28 cellular contexts compared by ENCODE assay signal in the genomic region with DNA sequence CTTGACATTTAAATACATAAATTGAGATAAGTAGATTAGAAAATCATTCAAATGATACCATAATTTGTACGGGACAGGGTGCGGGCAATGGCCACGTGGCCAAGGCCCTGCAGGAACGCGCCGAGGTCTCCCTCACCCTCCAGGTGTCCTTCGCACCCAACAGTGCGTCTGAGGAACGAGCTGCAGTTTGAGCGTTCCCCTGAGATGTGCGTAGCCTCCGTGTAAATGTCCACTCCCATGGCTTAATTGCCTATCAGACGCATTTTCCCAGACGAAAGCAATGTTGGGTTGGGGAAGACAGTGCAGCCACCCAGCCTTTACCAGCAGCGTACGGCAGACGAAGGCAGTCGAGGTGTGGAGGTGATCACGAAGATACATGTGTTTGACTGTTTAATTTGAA. TPM values are rescaled to one million over a fixed set of nuclear protein-coding genes. Genes with fewer than 3 reads are reported as not detected.
DNase-seq lines count a peak whose midpoint lies in the region; ATAC-seq and TF ChIP-seq lines count a peak whose summit lies in the region.
"Had no signal": no experiment of that assay in that cellular context is flagged by ENCODE, and none has a peak within 500 bp of the region (broad histone marks: within the 10 kb centered on the region; RNA-seq: fewer than 3 reads in every experiment).

No MANE protein-coding gene starts in this region.

- TF ChIP-seq CTCF in heart left ventricle (IDR thresholded peaks at IDR 0.05) = no peak
- TF ChIP-seq CTCF in dorsolateral prefrontal cortex (IDR thresholded peaks at IDR 0.05 in 54 of 56, conservative IDR thresholded peaks at IDR 0.05 in 2 of 56; ENCODE audit: low read depth in 1 of 56, partially characterized antibody in 56 of 56) = no peak

- peaks cover 19% of the 10 kb centered on the region for H3K4me1 Mint-ChIP-seq in stimulated activated memory B cell treated with anti-CD40 and anti-IgM and Interleukin-4, amounts not matched to agents 10 μg/mL and 1 μg/mL and 100 μg/mL, for 72 hours

- TF ChIP-seq POLR2A in heart left ventricle (IDR thresholded peaks at IDR 0.05) = no peak

- H3K9me3 Mint-ChIP-seq in stimulated activated memory B cell treated with anti-CD40 and anti-IgM and Interleukin-4, amounts not matched to agents 10 μg/mL and 1 μg/mL and 100 μg/mL, for 72 hours = no peaks in the 10 kb centered on the region
- H3K9me3 Mint-ChIP-seq: CD8-positive, alpha-beta T cell had no signal

- H3K18ac ChIP-seq in neuronal stem cell (ENCODE audit: low read length) = no peak overlapping the region

- no peak overlapping the region for H3K4me2 ChIP-seq in neuronal stem cell (ENCODE audit: insufficient read depth, low read length, poor library complexity, severe bottlenecking)

- H3K36me3 Mint-ChIP-seq in stimulated activated memory B cell treated with anti-CD40 and anti-IgM and Interleukin-4, amounts not matched to agents 10 μg/mL and 1 μg/mL and 100 μg/mL, for 72 hours = peaks cover 39% of the 10 kb centered on the region

- H3K4me1 ChIP-seq in heart left ventricle (peaks cover 0 to 45% (median 23%) of the 10 kb centered on the region in 12 donors), neuronal stem cell (ENCODE audit: control insufficient read depth in 2 of 2, insufficient read depth in 1 of 2, low read depth in 1 of 2, low read length in 2 of 2) (peaks cover 0 to 2% of the 10 kb centered on the region in 2 donors)
- H3K4me1 ChIP-seq: BE2C had no signal

- no peak overlapping the region for H4K91ac ChIP-seq in neuronal stem cell (ENCODE audit: low read depth, low read length, poor library complexity)

- H3K4ac ChIP-seq in neuronal stem cell (ENCODE audit: low read length) = no peak overlapping the region

- no peak overlapping the region for H2BK5ac ChIP-seq in neuronal stem cell (ENCODE audit: low read length)

- peaks cover 14% of the 10 kb centered on the region for H3K79me1 ChIP-seq in neuronal stem cell (ENCODE audit: low read depth, low read length)

- H3K9ac ChIP-seq in neuronal stem cell (ENCODE audit: low read depth, low read length, poor library complexity) = peak overlapping the region; percentile 24

- H3K27ac ChIP-seq in heart left ventricle (no peak overlapping the region), dorsolateral prefrontal cortex (peak overlapping the region in 38 of 59 donors; percentile 9 to 77 (median 56)), neuronal stem cell (replicated peaks; ENCODE audit: low read length) (no peak overlapping the region)
- H3K27ac ChIP-seq: gastroesophageal sphincter, neutrophil, transverse colon had no signal

- DNase-seq in heart left ventricle = peak in 3 of 5 donors; percentile 4 to 10 (median 5)
- no peak for DNase-seq in cardiac septum (ENCODE audit: low spot score)
- peak; percentile 33 for DNase-seq in H7
- DNase-seq in dorsolateral prefrontal cortex = no peak
- no peak for DNase-seq in neuronal stem cell (ENCODE audit: low spot score)
- DNase-seq in GM03348 (ENCODE audit: low spot score) = no peak
- DNase-seq: activated CD8-positive, alpha-beta memory T cell treated with anti-CD3 and anti-CD28 coated beads for 24 hours; activated gamma-delta T cell; BE2C; CD8-positive, alpha-beta T cell; central memory CD4-positive, alpha-beta T cell; Kasumi-1; mesendoderm; NCI-H1417; NCI-H2029; NCI-H526; NK-92 treated with Interleukin-12 subunit alpha and Interleukin-12 subunit beta, amount 100 ng/mL, for 24 hours; SHP77; stimulated activated CD4-positive, alpha-beta T cell treated with anti-CD3 and anti-CD28 coated beads, Interleukin-4, amount 100 ng/mL, for 1 hour; SW 1271; transverse colon had no signal

- no peaks in the 10 kb centered on the region for H3K27me3 ChIP-seq in heart left ventricle
- H3K27me3 ChIP-seq in H7 (ENCODE audit: control insufficient read depth, insufficient read depth, low read length) = no peaks in the 10 kb centered on the region
- H3K27me3 ChIP-seq in dorsolateral prefrontal cortex = no peaks in the 10 kb centered on the region
- H3K27me3 ChIP-seq in neuronal stem cell (ENCODE audit: control insufficient read depth in 3 of 3, insufficient read depth in 3 of 3, low read depth in 1 of 3, low read length in 3 of 3) = no peaks in the 10 kb centered on the region
- H3K27me3 ChIP-seq: BE2C, gastroesophageal sphincter, neutrophil, transverse colon had no signal

- intact Hi-C loops in heart left ventricle (cut with DNase I) = no loop called here
- intact Hi-C loops in cardiac septum (cut with DNase I) = no loop called here
- intact Hi-C loops in dorsolateral prefrontal cortex (cut with DNase I) = no loop called here

- H2BK15ac ChIP-seq in neuronal stem cell (ENCODE audit: low read length) = no peak overlapping the region

- 89 to 94% (median 90%) methylated on average over 19 of the region's 19 CpGs for WGBS in heart left ventricle, 4 donors
- WGBS in neuronal stem cell (ENCODE audit: extremely low coverage in 2 of 2, insufficient read length in 2 of 2, insufficient replicate concordance in 1 of 2), 2 donors = no CpG with 5 or more reads among the region's 19 CpGs

- no peaks in the 10 kb centered on the region for H3K27me3 Mint-ChIP-seq in stimulated activated memory B cell treated with anti-CD40 and anti-IgM and Interleukin-4, amounts not matched to agents 10 μg/mL and 1 μg/mL and 100 μg/mL, for 72 hours
- H3K27me3 Mint-ChIP-seq: dendritic cell treated with granulocyte-macrophage colony-stimulating factor and Interleukin-4, amounts not matched to agents 40 ng/mL and 50 ng/mL, for 4 days had no signal

- H3K36me3 ChIP-seq in heart left ventricle (peaks cover 0 to 82% (median 61%) of the 10 kb centered on the region in 9 donors), H7 (replicated peaks; ENCODE audit: control insufficient read depth, insufficient read depth, low read length) (peaks cover 20% of the 10 kb centered on the region), neuronal stem cell (replicated peaks in 1 of 2; ENCODE audit: control insufficient read depth in 2 of 2, insufficient read depth in 2 of 2, low read length in 2 of 2) (peaks cover 49 to 96% of the 10 kb centered on the region in 2 donors)

- H2BK120ac ChIP-seq in neuronal stem cell (ENCODE audit: low read depth, low read length) = no peak overlapping the region

- no peak overlapping the region for H3K4me3 Mint-ChIP-seq in stimulated activated memory B cell treated with anti-CD40 and anti-IgM and Interleukin-4, amounts not matched to agents 10 μg/mL and 1 μg/mL and 100 μg/mL, for 72 hours
- H3K4me3 Mint-ChIP-seq: CD8-positive, alpha-beta T cell; dendritic cell treated with granulocyte-macrophage colony-stimulating factor and Interleukin-4, amounts not matched to agents 40 ng/mL and 50 ng/mL, for 4 days had no signal

- no peak overlapping the region for H2AK5ac ChIP-seq in neuronal stem cell (ENCODE audit: low read depth, low read length)

- H2BK12ac ChIP-seq in neuronal stem cell (ENCODE audit: low read length) = no peak overlapping the region

- H3K23ac ChIP-seq in neuronal stem cell (ENCODE audit: low read depth, low read length, poor library complexity) = peak overlapping the region; percentile 75

- H3K27ac Mint-ChIP-seq in stimulated activated memory B cell treated with anti-CD40 and anti-IgM and Interleukin-4, amounts not matched to agents 10 μg/mL and 1 μg/mL and 100 μg/mL, for 72 hours = no peak overlapping the region
- H3K27ac Mint-ChIP-seq: CD8-positive, alpha-beta T cell; dendritic cell treated with granulocyte-macrophage colony-stimulating factor and Interleukin-4, amounts not matched to agents 40 ng/mL and 50 ng/mL, for 4 days had no signal

- no peak overlapping the region for H4K8ac ChIP-seq in neuronal stem cell (ENCODE audit: low read depth, low read length)

- H3K14ac ChIP-seq in neuronal stem cell (ENCODE audit: low read length) = no peak overlapping the region

- ATAC-seq in heart left ventricle (no peak), HG02981 (IDR thresholded peaks at IDR 0.05; ENCODE audit: unreplicated experiment) (no peak)
- no peak for ATAC-seq in stimulated activated memory B cell treated with anti-CD40 and anti-IgM and Interleukin-4, amounts not matched to agents 10 μg/mL and 1 μg/mL and 100 μg/mL, for 72 hours
- ATAC-seq: CD8-positive, alpha-beta T cell; gastroesophageal sphincter; left lobe of liver; sciatic nerve had no signal

- H3K9me3 ChIP-seq in heart left ventricle = no peaks in the 10 kb centered on the region
- H3K9me3 ChIP-seq in neuronal stem cell (replicated peaks in 1 of 2; ENCODE audit: control insufficient read depth in 2 of 2, insufficient read depth in 1 of 2, low read depth in 1 of 2, low read length in 2 of 2) = peaks cover 9 to 25% of the 10 kb centered on the region in 2 donors
- H3K9me3 ChIP-seq: neutrophil, transverse colon had no signal

- H3K4me3 ChIP-seq in heart left ventricle (no peak overlapping the region), H7 (ENCODE audit: insufficient read depth, low read depth, low read length) (no peak overlapping the region), dorsolateral prefrontal cortex (no peak overlapping the region), neuronal stem cell (ENCODE audit: low read length in 2 of 2) (peak overlapping the region in 1 of 2 donors; percentile 5)
- H3K4me3 ChIP-seq: gastroesophageal sphincter, transverse colon had no signal

- H2AFZ ChIP-seq in neuronal stem cell (ENCODE audit: low read length) = no peak overlapping the region

RNA-seq across cellular contexts. Expression of a gene that starts 56.4 kb away (rescaled TPM):
- total RNA-seq in heart left ventricle = 1 to 10 TPM in 7 of 9 donors, under 1 TPM in 2; 0.75 to 7.0 (median 3.3) TPM
- polyA plus RNA-seq in heart left ventricle = 1 to 10 TPM; 1.5 to 5.9 TPM
- 9.4 TPM for total RNA-seq in cardiac septum
- total RNA-seq in H7 (2014; rRNA removed; shearing (Covaris generic)) = 0.15 and 0.62 TPM in 2 replicates
- 100 to 1,000 TPM in 117 of 120 experiments, 10 to 100 TPM in 3; 50.4 to 376 (median 222) TPM for total RNA-seq in dorsolateral prefrontal cortex
- polyA plus RNA-seq in neuronal stem cell (2013, experiment 1 of 2) = 0.13 TPM
- polyA plus RNA-seq in neuronal stem cell (2013, experiment 2 of 2) = 0.12 TPM

Comparison
In these comparisons a context has a peak if more than half of its experiments do, and no peak if none do; other contexts are left out.
1. DNase-seq: peak in heart left ventricle (3 of 5) and H7 (single experiment); none in cardiac septum (single experiment), dorsolateral prefrontal cortex (0 of 10), neuronal stem cell (single experiment) and GM03348 (single experiment).
2. H3K27ac ChIP-seq: peak in dorsolateral prefrontal cortex (38 of 59); none in heart left ventricle (0 of 12) and neuronal stem cell (single experiment).